8 cellular contexts compared by ENCODE assay signal in genomic region chr15:60396100-60396499, GRCh38. TPM values are rescaled to one million over a fixed set of nuclear protein-coding genes. Genes with fewer than 3 reads are reported as not detected.
DNase-seq lines count a peak whose midpoint lies in the region; ATAC-seq and TF ChIP-seq lines count a peak whose summit lies in the region.

No MANE protein-coding gene starts in this region.

- no TSS peak for BruUV-seq in mammary epithelial cell (replicated peaks; lab: Mats Ljungman, UMichigan)

- dilution Hi-C loops in mammary epithelial cell (cut with HindIII; ENCODE audit: low sequenced_read_pairs): no loop called here

- H3K27ac Mint-ChIP-seq in stimulated activated naive CD8-positive, alpha-beta T cell treated with anti-CD3 and anti-CD28 coated beads, Interleukin-15, Interleukin-2, amounts not matched to agents 100 ng/mL and 50 ng/mL, for 24 hours: no peak overlapping the region

- WGBS in mammary epithelial cell (ENCODE audit: low coverage, missing lambda C conversion rate): 5% methylated on average over 12 of the region's 12 CpGs
- WGBS in aorta, 2 donors: 9% methylated on average over 12 of the region's 12 CpGs

- peaks cover 64% of the 10 kb centered on the region for H3K4me1 ChIP-seq in mammary epithelial cell (ENCODE audit: insufficient read depth, low read length)
- H3K4me1 ChIP-seq in mononuclear cell (ENCODE audit: insufficient read depth, low read length): peaks cover 72% of the 10 kb centered on the region
- H3K4me1 ChIP-seq in aorta (ENCODE audit: control insufficient read depth in 1 of 2, insufficient read depth in 2 of 2, low read length in 2 of 2): peaks cover 0 to 2% of the 10 kb centered on the region in 2 donors

- peaks cover under 1% of the 10 kb centered on the region for H4K20me1 ChIP-seq in mammary epithelial cell (ENCODE audit: insufficient read depth, low read length)

- in situ Hi-C loops in mammary epithelial cell (cut with MboI; ENCODE audit: low sequenced_read_pairs in 2 of 2): no loop called here

- CTCF ChIA-PET in mammary epithelial cell (lab: Charles Lee; ENCODE audit: low non-redundant PET): no interaction called here

- H3K27me3 Mint-ChIP-seq in stimulated activated naive CD8-positive, alpha-beta T cell treated with anti-CD3 and anti-CD28 coated beads, Interleukin-15, Interleukin-2, amounts not matched to agents 100 ng/mL and 50 ng/mL, for 24 hours: no peaks in the 10 kb centered on the region

- no peak for TF ChIP-seq CTCF in mammary epithelial cell (conservative IDR thresholded peaks at IDR 0.05 in 1 of 2, IDR thresholded peaks at IDR 0.05 in 1 of 2; ENCODE audit: extremely low read depth in 1 of 2, insufficient read depth in 1 of 2, low read depth in 1 of 2, low read length in 2 of 2)

- intact Hi-C loops in mammary epithelial cell (cut with micrococcal nuclease): no loop called here
- intact Hi-C loops in aorta (cut with DNase I): loop anchor here (5.0 kb wide), 1 partner anchor 34 kb away; no protein-coding TSS in a partner anchor

- H3K36me3 Mint-ChIP-seq in stimulated activated naive CD8-positive, alpha-beta T cell treated with anti-CD3 and anti-CD28 coated beads, Interleukin-15, Interleukin-2, amounts not matched to agents 100 ng/mL and 50 ng/mL, for 24 hours (ENCODE audit: low read depth): peaks cover 36% of the 10 kb centered on the region

- H3K4me3 ChIP-seq in mammary epithelial cell (replicated peaks in 1 of 3; ENCODE audit: insufficient read depth in 1 of 3, low read depth in 2 of 3, low read length in 3 of 3) (peak overlapping the region; percentile 63 to 85 (median 67)), mononuclear cell (ENCODE audit: low read length) (peak overlapping the region; percentile 72), aorta (ENCODE audit: low read length in 2 of 2) (peak overlapping the region; percentile 88 to 90)

- H3K27ac ChIP-seq in mammary epithelial cell (ENCODE audit: insufficient read depth, low read depth, low read length) (peak overlapping the region; percentile 97), aorta (ENCODE audit: low read depth in 1 of 2, low read length in 2 of 2) (peak overlapping the region in 1 of 2 donors; percentile 10)

- peaks cover 70% of the 10 kb centered on the region for H3K79me2 ChIP-seq in mammary epithelial cell (ENCODE audit: insufficient read depth, low read length)

- H3K9ac ChIP-seq in mammary epithelial cell (ENCODE audit: insufficient read depth, low read length): peak overlapping the region; percentile 100

- H2AFZ ChIP-seq in mammary epithelial cell (ENCODE audit: low read depth, low read length): no peak overlapping the region

- H3K36me3 ChIP-seq in mammary epithelial cell (ENCODE audit: insufficient read depth, low read length) (peaks cover 25% of the 10 kb centered on the region), aorta (ENCODE audit: control insufficient read depth in 1 of 2, insufficient read depth in 2 of 2, low read length in 1 of 2) (no peaks in the 10 kb centered on the region)

- ATAC-seq in stimulated activated naive CD8-positive, alpha-beta T cell treated with anti-CD3 and anti-CD28 coated beads, Interleukin-15, Interleukin-2, amounts not matched to agents 100 U/mL and 50 U/mL, for 24 hours: no peak
- ATAC-seq in aorta (ENCODE audit: low FRiP score) (no peak), GM18870 (IDR thresholded peaks at IDR 0.05; ENCODE audit: unreplicated experiment) (no peak)

- H3K4me2 ChIP-seq in mammary epithelial cell (ENCODE audit: insufficient read depth, low read depth, low read length): peak overlapping the region; percentile 93

- H3K27me3 ChIP-seq in mammary epithelial cell (ENCODE audit: insufficient read depth, low read length): no peaks in the 10 kb centered on the region
- H3K27me3 ChIP-seq in mononuclear cell (ENCODE audit: insufficient read depth, low read length): peaks cover 3% of the 10 kb centered on the region
- no peaks in the 10 kb centered on the region for H3K27me3 ChIP-seq in aorta (ENCODE audit: control insufficient read depth in 1 of 2, insufficient read depth in 2 of 2, low read length in 1 of 2)

- DNase-seq in stimulated activated naive CD8-positive, alpha-beta T cell treated with anti-CD3 and anti-CD28 coated beads, Interleukin-15, Interleukin-2, amounts not matched to agents 100 U/mL and 50 U/mL, for 24 hours: no peak
- DNase-seq in mammary epithelial cell: peak; percentile 36
- DNase-seq in aorta: no peak
- no peak for DNase-seq in stimulated activated CD4-positive, alpha-beta T cell treated with anti-CD3 and anti-CD28 coated beads, Interleukin-12 subunit alpha, Interleukin-12 subunit beta, amount 100 ng/mL, for 4 hours
- no peak for DNase-seq in UCSD-AML1 (lab: John Stamatoyannopoulos, UW; ENCODE audit: unreplicated experiment)

- H3K9me3 Mint-ChIP-seq in stimulated activated naive CD8-positive, alpha-beta T cell treated with anti-CD3 and anti-CD28 coated beads, Interleukin-15, Interleukin-2, amounts not matched to agents 100 ng/mL and 50 ng/mL, for 24 hours: no peaks in the 10 kb centered on the region

- peak overlapping the region; percentile 90 for H3K4me3 Mint-ChIP-seq in stimulated activated naive CD8-positive, alpha-beta T cell treated with anti-CD3 and anti-CD28 coated beads, Interleukin-15, Interleukin-2, amounts not matched to agents 100 ng/mL and 50 ng/mL, for 24 hours

- H3K9me3 ChIP-seq in mammary epithelial cell (replicated peaks; ENCODE audit: insufficient read depth, low read length): no peaks in the 10 kb centered on the region
- H3K9me3 ChIP-seq in mononuclear cell (ENCODE audit: low read depth, low read length): no peaks in the 10 kb centered on the region
- no peaks in the 10 kb centered on the region for H3K9me3 ChIP-seq in aorta (ENCODE audit: control insufficient read depth, low read length)

- peaks cover 62% of the 10 kb centered on the region for H3K4me1 Mint-ChIP-seq in stimulated activated naive CD8-positive, alpha-beta T cell treated with anti-CD3 and anti-CD28 coated beads, Interleukin-15, Interleukin-2, amounts not matched to agents 100 ng/mL and 50 ng/mL, for 24 hours (ENCODE audit: low read depth)

RNA-seq across cellular contexts. Expression of gene ANXA2, which starts 1.7 kb away (rescaled TPM):
- total RNA-seq in mammary epithelial cell: 1,000 to 10,000 TPM; 5,384 to 5,597 TPM
- 10,424 TPM for polyA plus RNA-seq in mammary epithelial cell
- 5,891 TPM for polyA minus RNA-seq in mammary epithelial cell
- 317 TPM for total RNA-seq in mononuclear cell
- total RNA-seq in aorta: 100 to 1,000 TPM; 699 to 767 TPM
- polyA plus RNA-seq in aorta: 1,000 to 10,000 TPM in 1 of 2 donors, 100 to 1,000 TPM in 1; 827 to 1,029 TPM

Comparison
In these comparisons a context has a peak if more than half of its experiments do, and no peak if none do; other contexts are left out.
1. RNA of gene ANXA2, which starts 1.7 kb away (total RNA-seq): 5,384 to 5,597 TPM in mammary epithelial cell; 699 to 767 TPM in aorta and 317 TPM in mononuclear cell (single experiment); every median in the first group is over 4 times any median in the second.
2. Peak in every context shown above with its lines, with median percentiles within 50 percentile points of each other: H3K4me3 ChIP-seq.